In the genomic region with DNA sequence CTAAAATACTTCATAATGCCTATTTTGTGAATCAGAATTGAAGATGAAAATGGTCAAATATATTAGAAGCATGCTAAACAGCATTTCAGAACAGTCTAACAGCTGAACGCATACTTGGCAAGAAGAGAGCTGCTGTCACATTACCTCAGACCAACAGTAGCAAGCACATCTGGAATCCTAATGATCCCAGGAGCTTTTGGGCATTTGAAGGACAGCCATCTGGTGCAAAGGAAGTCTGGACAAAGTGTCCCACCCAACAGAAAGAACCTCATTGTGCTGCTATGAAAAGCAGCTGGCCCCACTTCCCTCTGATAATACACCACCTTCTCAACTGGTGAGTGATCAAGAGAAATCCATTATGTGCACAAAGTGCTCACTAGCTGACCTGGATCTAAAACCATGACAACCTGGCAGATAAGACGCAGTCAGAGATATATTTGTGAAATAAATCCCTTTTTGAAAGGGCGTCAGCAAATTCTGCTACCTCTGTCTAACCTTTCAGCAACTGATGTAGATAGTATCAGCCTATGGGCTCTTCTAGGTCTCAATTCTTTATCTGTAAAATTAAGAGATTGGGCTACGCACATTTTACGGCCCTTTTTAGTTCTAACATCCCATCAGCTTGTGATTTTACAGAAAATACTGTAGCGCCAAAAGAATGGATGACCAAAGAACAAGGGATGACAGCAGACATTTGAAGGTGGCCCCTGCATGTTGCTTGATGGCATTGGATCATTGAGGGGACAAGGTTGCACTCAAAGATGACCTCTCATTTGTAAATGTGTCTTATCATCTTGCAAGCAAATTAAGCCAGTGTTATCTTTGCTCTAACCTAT, we compare ENCODE assay signal across 1 cellular context.
TF ChIP-seq lines count a peak whose summit lies in the region.

No MANE protein-coding gene starts in this region.

TF ChIP-seq in GM23338, 12 proteins besides CTCF, POLR2A, EP300 and RAD21 (continued from another document):
- TF ChIP-seq STAT1 (IDR thresholded peaks at IDR 0.05; ENCODE audit: unreplicated experiment) (no peak), EZH2phosphoT487 (IDR thresholded peaks at IDR 0.05; ENCODE audit: unreplicated experiment) (no peak), EZH2 (IDR thresholded peaks at IDR 0.05; ENCODE audit: low read depth, unreplicated experiment) (no peak)
